Comparison of ENCODE assay signal across 8 cellular contexts in the genomic region with DNA sequence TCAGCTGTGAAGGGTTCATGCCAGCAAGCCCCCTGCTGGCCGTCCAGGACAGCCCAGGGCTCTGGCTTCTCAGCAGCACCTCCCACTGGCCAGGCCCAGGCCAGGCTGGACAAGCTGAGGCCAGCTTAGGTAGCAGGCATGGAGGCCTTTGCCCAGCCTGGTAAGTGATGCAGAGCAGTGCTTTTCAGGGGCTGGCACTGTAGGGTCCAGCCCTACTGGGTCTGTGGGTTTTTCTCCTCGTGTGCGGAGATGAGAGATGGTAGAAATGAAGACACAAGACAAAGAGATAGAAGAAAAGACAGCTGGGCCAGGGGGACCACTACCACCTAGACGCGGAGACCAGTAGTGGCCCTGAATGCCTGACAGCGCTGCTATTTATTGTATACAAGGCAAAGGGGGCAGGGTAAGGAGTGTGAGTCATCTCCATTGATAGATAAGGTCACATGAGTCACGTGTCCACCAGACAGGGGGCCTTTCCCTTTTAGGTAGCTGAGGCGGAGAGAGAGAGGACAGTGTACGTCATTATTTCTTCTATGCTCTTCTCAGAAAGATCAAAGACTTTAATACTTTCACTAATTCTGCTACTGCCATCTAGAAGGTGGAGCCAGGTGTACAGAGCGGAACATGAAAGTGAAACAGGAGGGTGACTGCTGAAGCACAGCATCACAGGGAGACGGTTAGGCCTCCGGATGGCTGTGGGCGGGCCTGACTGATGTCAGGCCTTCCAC. TPM values are rescaled to one million over a fixed set of nuclear protein-coding genes. Genes with fewer than 3 reads are reported as not detected.
DNase-seq lines count a peak whose midpoint lies in the region; ATAC-seq, FAIRE-seq and TF ChIP-seq lines count a peak whose summit lies in the region.
"Not testable (repeated sequence)": the region's sequence is repeated elsewhere in the genome, so short reads cannot be mapped to it uniquely, and the experiment has no call there.

No MANE protein-coding gene starts in this region.

- peak overlapping the region; percentile 97 for H3K27ac Mint-ChIP-seq in activated CD4-positive, alpha-beta T cell treated with anti-CD3 and anti-CD28 coated beads, Interleukin-2, amount 10 ng/mL, durations not matched to agents 24 days and 14 days

- peaks cover 18% of the 10 kb centered on the region for H3K4me1 ChIP-seq in keratinocyte (ENCODE audit: control insufficient read depth, extremely low read depth, insufficient read depth, low read length)

- in situ Hi-C loops in ACHN (cut with HindIII; ENCODE audit: low pct_ligation_motif_present, low pct_unique_long_range_greater_than_20kb, low sequenced_read_pairs): not testable (repeated sequence)

- not testable (repeated sequence) for H3K27me3 ChIP-seq in keratinocyte (ENCODE audit: control insufficient read depth, extremely low read depth, insufficient read depth, low read length)

- not testable (repeated sequence) for H3K27me3 Mint-ChIP-seq in activated CD4-positive, alpha-beta T cell treated with anti-CD3 and anti-CD28 coated beads, Interleukin-2, amount 10 ng/mL, durations not matched to agents 24 days and 14 days

- peak; percentile 80 for ATAC-seq in GM18909 (IDR thresholded peaks at IDR 0.05; ENCODE audit: poor library complexity, unreplicated experiment)
- ATAC-seq in HG03025 (IDR thresholded peaks at IDR 0.05; ENCODE audit: low FRiP score, unreplicated experiment): peak; percentile 68

- H3K4me2 ChIP-seq in keratinocyte (ENCODE audit: control insufficient read depth, extremely low read depth, insufficient read depth, low read depth, low read length): not testable (repeated sequence)

- intact Hi-C loops in activated CD4-positive, alpha-beta T cell treated with anti-CD3 and anti-CD28 coated beads, Interleukin-2, amount 10 ng/mL, durations not matched to agents 24 days and 14 days (cut with micrococcal nuclease): loop anchor here (1.0 to 10.0 kb wide), 3 partner anchors 50 to 213 kb away; a partner anchor contains a TSS

- H3K9me1 ChIP-seq in keratinocyte (ENCODE audit: control insufficient read depth, extremely low read depth, insufficient read depth, low read length): not testable (repeated sequence)

- H3K9ac ChIP-seq in keratinocyte (ENCODE audit: control insufficient read depth, extremely low read depth, insufficient read depth, low read length): not testable (repeated sequence)

- not testable (repeated sequence) for H3K9me3 Mint-ChIP-seq in activated CD4-positive, alpha-beta T cell treated with anti-CD3 and anti-CD28 coated beads, Interleukin-2, amount 10 ng/mL, durations not matched to agents 24 days and 14 days

- peaks cover 62% of the 10 kb centered on the region for H3K36me3 Mint-ChIP-seq in activated CD4-positive, alpha-beta T cell treated with anti-CD3 and anti-CD28 coated beads, Interleukin-2, amount 10 ng/mL, durations not matched to agents 24 days and 14 days (ENCODE audit: low read depth)

- not testable (repeated sequence) for H2AFZ ChIP-seq in keratinocyte (ENCODE audit: control insufficient read depth, low read length)

- peak in 2 of 3 experiments; percentile 40 to 51 for TF ChIP-seq CTCF in keratinocyte (optimal IDR thresholded peaks at IDR 0.05 in 1 of 3, IDR thresholded peaks at IDR 0.05 in 1 of 3, conservative IDR thresholded peaks at IDR 0.05 in 1 of 3; ENCODE audit: extremely low read depth in 1 of 3, insufficient read depth in 2 of 3, low read length in 3 of 3)

- peaks cover 17 to 30% of the 10 kb centered on the region in 2 experiments for H3K36me3 ChIP-seq in keratinocyte (ENCODE audit: control insufficient read depth in 2 of 2, extremely low read depth in 1 of 2, insufficient read depth in 2 of 2, low read length in 2 of 2)

- DNase-seq in ACHN: peak; percentile 77
- peak; percentile 53 for DNase-seq in NCI-H82 (lab: John Stamatoyannopoulos, UW)
- peak; percentile 94 for DNase-seq in activated CD4-positive, alpha-beta T cell treated with anti-CD3 and anti-CD28 coated beads, Interleukin-2, amount 10 ng/mL, durations not matched to agents 24 days and 14 days
- peak; percentile 27 for DNase-seq in brain pericyte (ENCODE audit: low read depth, low spot score)
- peak; percentile 32 for DNase-seq in keratinocyte (ENCODE audit: low read depth, low spot score)
- peak; percentile 50 to 59 for DNase-seq in stimulated activated CD4-positive, alpha-beta T cell treated with anti-CD3 and anti-CD28 coated beads, Interleukin-12 subunit alpha, Interleukin-12 subunit beta, amount 100 ng/mL, for 24 hours (ENCODE audit: low read depth in 2 of 2)

- H3K9me3 ChIP-seq in keratinocyte (ENCODE audit: control insufficient read depth, low read depth, low read length): not testable (repeated sequence)

- dilution Hi-C loops in keratinocyte (cut with MboI; ENCODE audit: extremely low pct_ligation_motif_present, low sequenced_read_pairs): not testable (repeated sequence)

- FAIRE-seq in keratinocyte (lab: Jason Lieb, UNC): not testable (repeated sequence)

- not testable (repeated sequence) for H3K4me3 ChIP-seq in keratinocyte (ENCODE audit: control insufficient read depth in 2 of 3, extremely low read depth in 1 of 3, insufficient read depth in 2 of 3, low read depth in 1 of 3, low read length in 3 of 3)

- H4K20me1 ChIP-seq in keratinocyte (ENCODE audit: control insufficient read depth, extremely low read depth, insufficient read depth, low read length): peaks cover 11% of the 10 kb centered on the region

- H3K27ac ChIP-seq in keratinocyte (ENCODE audit: control insufficient read depth, insufficient read depth, low read length): peak overlapping the region; percentile 69

- peaks cover 34% of the 10 kb centered on the region for H3K79me2 ChIP-seq in keratinocyte (ENCODE audit: control insufficient read depth, insufficient read depth, low read length)

- peaks cover 25% of the 10 kb centered on the region for H3K4me1 Mint-ChIP-seq in activated CD4-positive, alpha-beta T cell treated with anti-CD3 and anti-CD28 coated beads, Interleukin-2, amount 10 ng/mL, durations not matched to agents 24 days and 14 days

- peak overlapping the region; percentile 76 for H3K4me3 Mint-ChIP-seq in activated CD4-positive, alpha-beta T cell treated with anti-CD3 and anti-CD28 coated beads, Interleukin-2, amount 10 ng/mL, durations not matched to agents 24 days and 14 days

RNA-seq across cellular contexts. Expression of a gene that starts 13.2 kb away (rescaled TPM):
- 74.6 and 78.3 TPM in 2 replicates for total RNA-seq in activated CD4-positive, alpha-beta T cell treated with anti-CD3 and anti-CD28 coated beads, Interleukin-2, amount 10 ng/mL, durations not matched to agents 24 days and 14 days
- polyA plus RNA-seq in keratinocyte: 16.5 to 31.4 TPM (median 23.1 TPM) in 3 replicates
- polyA plus RNA-seq in keratinocyte (2011; ENCODE audit: low read depth): 9.5 TPM
- 4.4 and 4.6 TPM in 2 replicates for polyA plus RNA-seq in keratinocyte (2011; cell fraction: cytosol; rRNA removed)
- polyA plus RNA-seq in keratinocyte (2011; cell fraction: nucleus; rRNA removed): 121 and 125 TPM in 2 replicates
- 9.1 and 15.1 TPM in 2 replicates for polyA plus RNA-seq in keratinocyte (2012; ENCODE audit: low replicate concordance)
- polyA minus RNA-seq in keratinocyte: 10.0 to 21.1 TPM (median 11.7 TPM) in 3 replicates
- 4.2 TPM for polyA minus RNA-seq in keratinocyte (2011; cell fraction: cytosol; rRNA and poly(A)+ RNA removed)
- polyA minus RNA-seq in keratinocyte (2011; cell fraction: nucleus; rRNA and poly(A)+ RNA removed): 24.4 and 26.1 TPM in 2 replicates

RNA-seq across cellular contexts. Expression of a gene that starts 28.6 kb away (rescaled TPM):
- 9.8 and 11.6 TPM in 2 replicates for total RNA-seq in activated CD4-positive, alpha-beta T cell treated with anti-CD3 and anti-CD28 coated beads, Interleukin-2, amount 10 ng/mL, durations not matched to agents 24 days and 14 days
- 0.17 to 0.59 TPM (median 0.33 TPM) in 3 replicates for polyA plus RNA-seq in keratinocyte
- not detected for polyA plus RNA-seq in keratinocyte (2011; ENCODE audit: low read depth)
- 0.10 TPM in 1 of 2 replicates, not detected in the other for polyA plus RNA-seq in keratinocyte (2011; cell fraction: cytosol; rRNA removed)
- 1.7 and 1.9 TPM in 2 replicates for polyA plus RNA-seq in keratinocyte (2011; cell fraction: nucleus; rRNA removed)
- polyA plus RNA-seq in keratinocyte (2012; ENCODE audit: low replicate concordance): 1.5 TPM in 1 of 2 replicates, not detected in the other
- 0.32 to 0.56 TPM in 2 of 3 replicates, not detected in the other for polyA minus RNA-seq in keratinocyte
- not detected for polyA minus RNA-seq in keratinocyte (2011; cell fraction: cytosol; rRNA and poly(A)+ RNA removed)
- polyA minus RNA-seq in keratinocyte (2011; cell fraction: nucleus; rRNA and poly(A)+ RNA removed): 0.53 and 3.0 TPM in 2 replicates

RNA-seq across cellular contexts. Expression of a gene that starts 37.2 kb away (rescaled TPM):
- total RNA-seq in activated CD4-positive, alpha-beta T cell treated with anti-CD3 and anti-CD28 coated beads, Interleukin-2, amount 10 ng/mL, durations not matched to agents 24 days and 14 days: not detected in 2 replicates
- polyA plus RNA-seq in keratinocyte: not detected in 3 replicates
- not detected for polyA plus RNA-seq in keratinocyte (2011; ENCODE audit: low read depth)
- not detected in 2 replicates for polyA plus RNA-seq in keratinocyte (2011; cell fraction: cytosol; rRNA removed)
- polyA plus RNA-seq in keratinocyte (2011; cell fraction: nucleus; rRNA removed): not detected in 2 replicates
- polyA plus RNA-seq in keratinocyte (2012; ENCODE audit: low replicate concordance): 1.5 and 1.9 TPM in 2 replicates
- polyA minus RNA-seq in keratinocyte: not detected in 3 replicates
- not detected for polyA minus RNA-seq in keratinocyte (2011; cell fraction: cytosol; rRNA and poly(A)+ RNA removed)
- not detected in 2 replicates for polyA minus RNA-seq in keratinocyte (2011; cell fraction: nucleus; rRNA and poly(A)+ RNA removed)

Comparison
In these comparisons a context has a peak if more than half of its experiments do, and no peak if none do; other contexts are left out.
1. DNase-seq: peak in every context shown above with its lines; median percentile 94 in activated CD4-positive, alpha-beta T cell treated with anti-CD3 and anti-CD28 coated beads, Interleukin-2, amount 10 ng/mL, durations not matched to agents 24 days and 14 days; 77 in ACHN; 54 in stimulated activated CD4-positive, alpha-beta T cell treated with anti-CD3 and anti-CD28 coated beads, Interleukin-12 subunit alpha, Interleukin-12 subunit beta, amount 100 ng/mL, for 24 hours; 53 in NCI-H82; 32 in keratinocyte; 27 in brain pericyte.